In genomic region chr4:173301518-173302201, GRCh38 we compare ENCODE assay signal across 8 cellular contexts.
DNase-seq lines count a peak whose midpoint lies in the region; ATAC-seq and TF ChIP-seq lines count a peak whose summit lies in the region.

No MANE protein-coding gene starts in this region.

- no peaks in the 10 kb centered on the region for H3K27me3 ChIP-seq in MM.1S (replicated peaks; ENCODE audit: insufficient read depth, low read length)

- no peaks in the 10 kb centered on the region for H3F3A ChIP-seq in MM.1S (ENCODE audit: insufficient read depth, low read length)

- TF ChIP-seq CTCF in MM.1S (IDR thresholded peaks at IDR 0.05; ENCODE audit: low read length) (peak; percentile 77), cardiac fibroblast (IDR thresholded peaks at IDR 0.05; ENCODE audit: low read depth, low read length) (peak; percentile 69)

- no peak overlapping the region for H3K9ac ChIP-seq in MM.1S (ENCODE audit: low read length)

- H3K79me2 ChIP-seq in MM.1S (ENCODE audit: low read length): no peaks in the 10 kb centered on the region

- no peak overlapping the region for H3K4me2 ChIP-seq in MM.1S (ENCODE audit: low read depth, low read length)

- H3K4me1 ChIP-seq in MM.1S (ENCODE audit: low read length): no peaks in the 10 kb centered on the region

- no peaks in the 10 kb centered on the region for H3K9me2 ChIP-seq in MM.1S (replicated peaks; ENCODE audit: insufficient read depth, low read length)

- H2AFZ ChIP-seq in MM.1S (ENCODE audit: low read length): peak overlapping the region; percentile 16; the same call in 1 of the 2 replicates

- ATAC-seq in GM19043 (IDR thresholded peaks at IDR 0.05; ENCODE audit: low read depth, unreplicated experiment): peak; percentile 59
- no peak for ATAC-seq in HG02763 (IDR thresholded peaks at IDR 0.05; ENCODE audit: unreplicated experiment)

- DNase-seq in DMS53 treated with DMSO at 0.1 percent for 48 hours (lab: John Stamatoyannopoulos, UW; ENCODE audit: unreplicated experiment) (peak; percentile 33), MM.1S (peak; percentile 55), cardiac fibroblast (ENCODE audit: low read depth in 2 of 2) (peak; percentile 55 to 59), medulla oblongata (ENCODE audit: extremely low spot score) (peak; percentile 59), activated gamma-delta T cell treated with Interleukin-2 at 50 U/mL for 16 hours (no peak), activated gamma-delta T cell (lab: John Stamatoyannopoulos, UW) (no peak)

- H3K9me3 ChIP-seq in MM.1S (replicated peaks; ENCODE audit: insufficient read depth, low read length): no peaks in the 10 kb centered on the region

- H3K4me3 ChIP-seq in MM.1S (ENCODE audit: low read length): no peak overlapping the region
- no peak overlapping the region for H3K4me3 ChIP-seq in cardiac fibroblast (replicated peaks in 1 of 2; ENCODE audit: low read depth in 2 of 2, low read length in 2 of 2)

- H3K27ac ChIP-seq in MM.1S (ENCODE audit: low read length): no peak overlapping the region

- H3K36me3 ChIP-seq in MM.1S (replicated peaks; ENCODE audit: insufficient read depth, low read length): no peaks in the 10 kb centered on the region

- H4K20me1 ChIP-seq in MM.1S (ENCODE audit: insufficient read depth, low read length): no peaks in the 10 kb centered on the region

Comparison
In these comparisons a context has a peak if more than half of its experiments do, and no peak if none do; other contexts are left out.
1. DNase-seq: peak in DMS53 treated with DMSO at 0.1 percent for 48 hours (single experiment), MM.1S (single experiment), cardiac fibroblast (2 of 2) and medulla oblongata (single experiment); none in activated gamma-delta T cell treated with Interleukin-2 at 50 U/mL for 16 hours (single experiment) and activated gamma-delta T cell (single experiment).